In the genomic region with DNA sequence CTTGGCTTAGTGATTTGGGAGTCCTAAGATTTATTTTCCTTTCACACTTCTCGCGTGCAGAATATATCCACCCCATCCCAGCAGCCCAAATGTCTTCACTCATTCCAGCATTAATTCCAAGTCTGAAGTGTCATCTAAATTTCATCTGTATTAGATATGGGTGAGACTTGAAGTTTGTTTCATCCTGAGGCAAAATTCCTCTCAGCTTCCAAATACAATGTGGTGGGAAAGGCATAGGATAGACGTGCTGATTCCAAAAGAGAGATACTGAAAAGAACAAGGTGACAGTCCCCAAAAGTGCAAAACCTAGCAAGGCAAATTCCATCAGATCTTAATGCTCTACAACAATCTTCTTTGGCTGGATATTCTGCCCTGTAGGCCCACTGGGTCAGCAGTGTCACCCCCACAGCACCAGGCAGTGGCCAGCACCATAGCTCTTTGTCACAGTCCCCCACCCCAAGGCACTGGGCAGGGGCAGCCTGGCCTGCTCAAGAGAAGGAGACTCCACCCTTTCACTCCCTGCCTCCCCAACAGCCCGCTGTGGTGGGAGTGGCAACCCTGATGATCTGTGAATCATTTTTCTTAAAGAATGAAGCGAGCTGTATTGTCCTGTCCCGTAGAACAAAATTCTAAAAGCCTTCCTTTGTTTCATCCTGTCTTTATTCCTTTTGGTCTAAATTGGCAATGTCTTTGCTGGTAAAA, we compare ENCODE assay signal across 16 cellular contexts.
"Had no signal": no experiment of that assay in that cellular context is flagged by ENCODE, and none has a peak within 500 bp of the region (broad histone marks: within the 10 kb centered on the region; RNA-seq: fewer than 3 reads in every experiment).

No MANE protein-coding gene starts in this region.

- H3K4me2 ChIP-seq: hepatocyte had no signal

- H3K9me3 Mint-ChIP-seq: activated CD4-positive, alpha-beta memory T cell treated with anti-CD3 and anti-CD28 coated beads for 36 hours; activated naive CD4-positive, alpha-beta T cell treated with anti-CD3 and anti-CD28 coated beads, Interleukin-2, amount 50 U/mL, for 72 hours; activated T-cell treated with anti-CD3 and anti-CD28 coated beads, Interleukin-2, amount 50 U/mL, for 4 hours; natural killer cell had no signal

- H3K4me3 Mint-ChIP-seq: activated CD4-positive, alpha-beta memory T cell treated with anti-CD3 and anti-CD28 coated beads for 36 hours; activated T-cell treated with anti-CD3 and anti-CD28 coated beads, Interleukin-2, amount 50 U/mL, for 4 hours; natural killer cell had no signal

- H2AFZ ChIP-seq: hepatocyte had no signal

- H3K9me3 ChIP-seq: mucosa of descending colon, prostate gland, upper lobe of right lung had no signal

- DNase-seq: activated CD4-positive, alpha-beta memory T cell treated with anti-CD3 and anti-CD28 coated beads for 36 hours; activated CD4-positive, alpha-beta T cell treated with anti-CD3 and anti-CD28 coated beads for 1 hour; activated effector memory CD4-positive, alpha-beta T cell treated with anti-CD3 and anti-CD28 coated beads, Interleukin-2, amount 50 U/mL, for 16 hours; activated T-cell treated with anti-CD3 and anti-CD28 coated beads, Interleukin-2, amount 50 U/mL, for 4 hours; mucosa of descending colon; natural killer cell; right cardiac atrium; small intestine; stimulated activated CD4-positive, alpha-beta T cell treated with anti-CD3 and anti-CD28 coated beads, Interleukin-4, amount 100 ng/mL, for 24 hours; stimulated activated naive CD8-positive, alpha-beta T cell treated with anti-CD3 and anti-CD28 coated beads, Interleukin-15, Interleukin-2, amounts not matched to agents 100 U/mL and 50 U/mL, for 24 hours; upper lobe of right lung had no signal

- ATAC-seq: activated naive CD4-positive, alpha-beta T cell treated with anti-CD3 and anti-CD28 coated beads, Interleukin-2, amount 50 U/mL, for 72 hours; activated T-cell treated with anti-CD3 and anti-CD28 coated beads, Interleukin-2, amount 50 U/mL, for 4 hours; esophagus mucosa; left lobe of liver; mucosa of descending colon; natural killer cell; right cardiac atrium; stimulated activated naive CD8-positive, alpha-beta T cell treated with anti-CD3 and anti-CD28 coated beads, Interleukin-15, Interleukin-2, amounts not matched to agents 100 U/mL and 50 U/mL, for 24 hours; upper lobe of right lung had no signal

- H3K4me1 ChIP-seq: prostate gland, upper lobe of right lung had no signal

- H3K27ac ChIP-seq: hepatocyte, prostate gland, upper lobe of right lung had no signal

- H3K36me3 ChIP-seq: prostate gland, upper lobe of right lung had no signal

- H3K27ac Mint-ChIP-seq: activated CD4-positive, alpha-beta memory T cell treated with anti-CD3 and anti-CD28 coated beads for 36 hours; natural killer cell had no signal

- H3K4me3 ChIP-seq: hepatocyte, mucosa of descending colon, prostate gland, upper lobe of right lung had no signal

- H3K27me3 Mint-ChIP-seq: activated CD4-positive, alpha-beta memory T cell treated with anti-CD3 and anti-CD28 coated beads for 36 hours had no signal

- H3K36me3 Mint-ChIP-seq: natural killer cell had no signal
